In the genomic region with DNA sequence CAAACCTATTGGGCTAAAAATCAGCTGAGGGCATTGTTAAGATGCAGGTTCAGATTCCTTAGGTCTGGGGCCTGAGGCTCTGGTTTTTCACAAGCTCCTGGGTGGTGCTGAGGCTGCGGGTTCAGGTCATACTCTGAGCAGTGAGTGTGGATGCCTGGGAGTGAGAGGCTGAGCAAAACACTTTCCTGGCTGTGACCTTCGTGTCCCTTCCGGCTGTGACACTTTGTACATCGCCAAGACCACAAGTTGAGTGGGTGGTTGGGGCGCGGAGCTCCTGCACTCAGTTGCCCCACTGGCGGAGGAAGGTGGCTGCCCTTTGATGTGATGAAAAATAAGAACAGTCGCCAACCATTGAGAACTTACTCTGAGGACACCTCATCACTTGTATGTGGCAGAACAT, we compare ENCODE assay signal across 8 cellular contexts. TPM values are rescaled to one million over a fixed set of nuclear protein-coding genes. Genes with fewer than 3 reads are reported as not detected.
DNase-seq lines count a peak whose midpoint lies in the region; ATAC-seq and TF ChIP-seq lines count a peak whose summit lies in the region.

No MANE protein-coding gene starts in this region.

- H3K4me1 ChIP-seq in left ventricle myocardium inferior (peaks cover 88% of the 10 kb centered on the region), parathyroid adenoma (peaks cover 3% of the 10 kb centered on the region), vagina (peaks cover 82% of the 10 kb centered on the region)

- H3K9ac ChIP-seq in parathyroid adenoma, result no peak overlapping the region

- ATAC-seq in left ventricle myocardium superior, result no peak
- ATAC-seq in HG02798 (IDR thresholded peaks at IDR 0.05; ENCODE audit: poor library complexity, unreplicated experiment), result no peak

- peak overlapping the region; percentile 94 for H3K27ac ChIP-seq in left ventricle myocardium inferior (replicated peaks)
- H3K27ac ChIP-seq in parathyroid adenoma, result peak overlapping the region; percentile 42
- peak overlapping the region; percentile 91 for H3K27ac ChIP-seq in vagina

- no peaks in the 10 kb centered on the region for H3K79me2 ChIP-seq in parathyroid adenoma

- H3K36me3 ChIP-seq in left ventricle myocardium inferior (no peaks in the 10 kb centered on the region), parathyroid adenoma (ENCODE audit: control insufficient read depth, insufficient read depth, low read length) (no peaks in the 10 kb centered on the region), vagina (no peaks in the 10 kb centered on the region)

- no peak overlapping the region for H3K4me3 Mint-ChIP-seq in brain

- H3K4me3 ChIP-seq in left ventricle myocardium inferior (no peak overlapping the region), parathyroid adenoma (ENCODE audit: low read depth, low read length) (no peak overlapping the region), vagina (no peak overlapping the region)

- intact Hi-C loops in left ventricle myocardium inferior (cut with micrococcal nuclease) (no loop called here), left ventricle myocardium superior (cut with micrococcal nuclease) (no loop called here), vagina (cut with DNase I) (no loop called here)

- peak overlapping the region in 4 of 5 experiments; percentile 92 to 98 (median 95) for H3K27ac Mint-ChIP-seq in brain

- peaks cover 0 to 3% (median 0%) of the 10 kb centered on the region in 5 experiments for H3K9me3 Mint-ChIP-seq in brain

- H3K27me3 Mint-ChIP-seq in brain, result no peaks in the 10 kb centered on the region

- no peaks in the 10 kb centered on the region for H3K36me3 Mint-ChIP-seq in brain

- H3K4me1 Mint-ChIP-seq in brain, result peaks cover 88% of the 10 kb centered on the region

- H3K4me2 ChIP-seq in parathyroid adenoma (ENCODE audit: low read length), result no peak overlapping the region

- DNase-seq in left ventricle myocardium inferior (no peak), left ventricle myocardium superior (no peak), vagina (ENCODE audit: extremely low spot score in 2 of 2) (no peak), pons (ENCODE audit: low spot score) (no peak), RPMI8226 (no peak)

- H3K27me3 ChIP-seq in left ventricle myocardium inferior (ENCODE audit: low read depth), result no peaks in the 10 kb centered on the region
- no peaks in the 10 kb centered on the region for H3K27me3 ChIP-seq in parathyroid adenoma (ENCODE audit: control insufficient read depth, insufficient read depth, low read length)
- no peaks in the 10 kb centered on the region for H3K27me3 ChIP-seq in vagina

- H2AFZ ChIP-seq in parathyroid adenoma, result no peak overlapping the region

- no peak for TF ChIP-seq POLR2A in vagina (IDR thresholded peaks at IDR 0.05)

- TF ChIP-seq CTCF in left ventricle myocardium inferior (IDR thresholded peaks at IDR 0.05; ENCODE audit: borderline replicate concordance), result no peak
- TF ChIP-seq CTCF in brain (conservative IDR thresholded peaks at IDR 0.05), result no peak
- no peak for TF ChIP-seq CTCF in parathyroid adenoma (IDR thresholded peaks at IDR 0.05)
- no peak for TF ChIP-seq CTCF in vagina (IDR thresholded peaks at IDR 0.05)

- H3K9me3 ChIP-seq in left ventricle myocardium inferior (replicated peaks) (no peaks in the 10 kb centered on the region), parathyroid adenoma (ENCODE audit: control insufficient read depth, low read length) (no peaks in the 10 kb centered on the region), vagina (no peaks in the 10 kb centered on the region)

RNA-seq across cellular contexts. Expression of a gene that starts 24.8 kb away (rescaled TPM):
- total RNA-seq in left ventricle myocardium inferior (not detected), left ventricle myocardium superior (0.22 TPM), vagina (not detected)
- polyA plus RNA-seq in brain (ENCODE audit: insufficient read depth, low read depth, low replicate concordance), result not detected

RNA-seq across cellular contexts. Expression of a gene that starts 39.0 kb away (rescaled TPM):
- total RNA-seq in left ventricle myocardium inferior (not detected), left ventricle myocardium superior (not detected), vagina (296 TPM)
- polyA plus RNA-seq in brain (ENCODE audit: insufficient read depth, low read depth, low replicate concordance), result not detected

Comparison
In these comparisons a context has a peak if more than half of its experiments do, and no peak if none do; other contexts are left out.
1. H3K27ac ChIP-seq: peak in every context shown above with its lines; median percentile 94 in left ventricle myocardium inferior; 91 in vagina; 42 in parathyroid adenoma.
2. RNA of a gene that starts 39.0 kb away (total RNA-seq): 296 TPM in vagina (single experiment); not detected in left ventricle myocardium inferior (single experiment) and not detected in left ventricle myocardium superior (single experiment); every median in the first group is over 100 times any median in the second.